Comparison of ENCODE assay signal across 14 cellular contexts in genomic region chr10:34492081-34492480, GRCh38.
DNase-seq lines count a peak whose midpoint lies in the region; ATAC-seq and FAIRE-seq lines count a peak whose summit lies in the region.
"Had no signal": no experiment of that assay in that cellular context is flagged by ENCODE, and none has a peak within 500 bp of the region (broad histone marks: within the 10 kb centered on the region; RNA-seq: fewer than 3 reads in every experiment).

No MANE protein-coding gene starts in this region.

- DNase-seq in DMS153 treated with DMSO at 0.1 percent for 48 hours (lab: John Stamatoyannopoulos, UW; ENCODE audit: unreplicated experiment): peak; percentile 43
- DNase-seq in NCI-H146 treated with DMSO at 0.1 percent for 48 hours (lab: John Stamatoyannopoulos, UW; ENCODE audit: unreplicated experiment): peak; percentile 87
- peak; percentile 40 for DNase-seq in NCI-H774 (lab: John Stamatoyannopoulos, UW)
- peak; percentile 10 for DNase-seq in inferior parietal cortex (ENCODE audit: extremely low spot score)
- DNase-seq in globus pallidus (ENCODE audit: low spot score): no peak
- no peak for DNase-seq in frontal cortex (ENCODE audit: low spot score in 2 of 2)
- DNase-seq in ureter (ENCODE audit: low spot score): no peak
- DNase-seq: activated naive CD4-positive, alpha-beta T cell treated with anti-CD3 and anti-CD28 coated beads, Interleukin-2, amount 10 ng/mL, durations not matched to agents 7 days and 5 days; central memory CD4-positive, alpha-beta T cell; kidney; MG63; SK-N-SH had no signal

- ATAC-seq in GM18907 (IDR thresholded peaks at IDR 0.05; ENCODE audit: unreplicated experiment): no peak

- FAIRE-seq in frontal cortex (lab: Jason Lieb, UNC): no peak
- FAIRE-seq: HTR-8/SVneo, kidney had no signal

Comparison
In these comparisons a context has a peak if more than half of its experiments do, and no peak if none do; other contexts are left out.
1. DNase-seq: peak in DMS153 treated with DMSO at 0.1 percent for 48 hours (single experiment), NCI-H146 treated with DMSO at 0.1 percent for 48 hours (single experiment), NCI-H774 (single experiment) and inferior parietal cortex (single experiment); none in globus pallidus (single experiment), frontal cortex (0 of 2) and ureter (single experiment).